ENCODE assay signal across 23 cellular contexts in the genomic region with DNA sequence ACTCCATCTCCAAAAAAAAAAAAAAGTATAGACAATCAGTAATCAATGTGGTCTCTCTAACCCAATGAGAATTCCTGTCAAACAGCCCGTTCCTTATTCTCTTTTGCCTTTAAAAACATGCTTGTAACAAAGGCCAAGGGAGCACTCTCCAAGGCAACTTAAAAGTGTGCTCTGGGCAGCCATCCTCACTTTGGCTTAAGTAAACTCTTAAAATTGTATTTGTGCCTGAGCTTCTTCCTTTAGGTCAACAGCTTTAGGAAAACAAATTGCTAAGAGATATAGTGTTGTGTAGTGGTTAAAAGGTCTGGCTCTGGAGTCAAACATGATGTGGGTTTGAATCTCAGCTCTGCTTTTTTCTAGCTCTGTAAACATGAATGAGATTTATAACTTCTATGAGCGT. TPM values are rescaled to one million over a fixed set of nuclear protein-coding genes. Genes with fewer than 3 reads are reported as not detected.
DNase-seq lines count a peak whose midpoint lies in the region; ATAC-seq and TF ChIP-seq lines count a peak whose summit lies in the region.
"Had no signal": no experiment of that assay in that cellular context is flagged by ENCODE, and none has a peak within 500 bp of the region (broad histone marks: within the 10 kb centered on the region; RNA-seq: fewer than 3 reads in every experiment).

No MANE protein-coding gene starts in this region.

- peaks cover 7% of the 10 kb centered on the region for H3K9me3 Mint-ChIP-seq in activated naive CD8-positive, alpha-beta T cell (ENCODE audit: low read depth)
- H3K9me3 Mint-ChIP-seq in activated naive CD8-positive, alpha-beta T cell treated with anti-CD3 and anti-CD28 coated beads, Interleukin-2, amount 50 U/mL, for 24 hours: no peaks in the 10 kb centered on the region
- H3K9me3 Mint-ChIP-seq in activated naive CD8-positive, alpha-beta T cell treated with anti-CD3 and anti-CD28 coated beads for 36 hours: peaks cover 11% of the 10 kb centered on the region
- H3K9me3 Mint-ChIP-seq in stimulated activated memory B cell treated with anti-CD40 and anti-IgM and Interleukin-4, amounts not matched to agents 10 μg/mL and 1 μg/mL and 100 μg/mL, for 72 hours: no peaks in the 10 kb centered on the region
- H3K9me3 Mint-ChIP-seq: activated B cell treated with CpG ODN at 0.5 μM for 24 hours; dendritic cell treated with granulocyte-macrophage colony-stimulating factor and Interleukin-4, amounts not matched to agents 40 ng/mL and 50 ng/mL, for 4 days had no signal

- TF ChIP-seq CTCF in LNCaP clone FGC (IDR thresholded peaks at IDR 0.05; ENCODE audit: control insufficient read depth, extremely low read depth, insufficient read depth): no peak

- no peak for DNase-seq in activated naive CD8-positive, alpha-beta T cell treated with anti-CD3 and anti-CD28 coated beads, Interleukin-2, amount 50 U/mL, for 24 hours
- DNase-seq in LNCaP clone FGC (ENCODE audit: low read depth) (peak; percentile 86), posterior vena cava (ENCODE audit: low spot score) (no peak), NCI-H2227 treated with DMSO at 0.1 percent for 48 hours (lab: John Stamatoyannopoulos, UW) (no peak), NCI-H1436 (lab: John Stamatoyannopoulos, UW) (no peak)
- DNase-seq in activated naive CD8-positive, alpha-beta T cell treated with anti-CD3 and anti-CD28 coated beads for 36 hours: no peak
- DNase-seq: activated B cell treated with CpG ODN at 0.5 μM for 24 hours; activated CD8-positive, alpha-beta memory T cell treated with anti-CD3 and anti-CD28 coated beads for 24 hours; caudate nucleus; KBM-7; left colon; MM.1S; NCI-H2081; NCI-H345; Peyer's patch; SHP77 treated with DMSO at 0.1 percent for 48 hours; upper lobe of left lung had no signal

- peak overlapping the region; percentile 56 for H3K27ac Mint-ChIP-seq in activated naive CD8-positive, alpha-beta T cell
- H3K27ac Mint-ChIP-seq in activated naive CD8-positive, alpha-beta T cell treated with anti-CD3 and anti-CD28 coated beads, Interleukin-2, amount 50 U/mL, for 24 hours: no peak overlapping the region
- peak overlapping the region; percentile 42 for H3K27ac Mint-ChIP-seq in activated naive CD8-positive, alpha-beta T cell treated with anti-CD3 and anti-CD28 coated beads for 36 hours
- peak overlapping the region; percentile 18 for H3K27ac Mint-ChIP-seq in stimulated activated memory B cell treated with anti-CD40 and anti-IgM and Interleukin-4, amounts not matched to agents 10 μg/mL and 1 μg/mL and 100 μg/mL, for 72 hours
- H3K27ac Mint-ChIP-seq: activated B cell treated with CpG ODN at 0.5 μM for 24 hours; dendritic cell treated with granulocyte-macrophage colony-stimulating factor and Interleukin-4, amounts not matched to agents 40 ng/mL and 50 ng/mL, for 4 days; progenitor cell of endocrine pancreas had no signal

- peaks cover 20% of the 10 kb centered on the region for H3K36me3 Mint-ChIP-seq in activated naive CD8-positive, alpha-beta T cell
- H3K36me3 Mint-ChIP-seq in activated naive CD8-positive, alpha-beta T cell treated with anti-CD3 and anti-CD28 coated beads, Interleukin-2, amount 50 U/mL, for 24 hours (ENCODE audit: low read depth): peaks cover 6% of the 10 kb centered on the region
- H3K36me3 Mint-ChIP-seq in activated naive CD8-positive, alpha-beta T cell treated with anti-CD3 and anti-CD28 coated beads for 36 hours: peaks cover 27% of the 10 kb centered on the region
- H3K36me3 Mint-ChIP-seq in stimulated activated memory B cell treated with anti-CD40 and anti-IgM and Interleukin-4, amounts not matched to agents 10 μg/mL and 1 μg/mL and 100 μg/mL, for 72 hours: peaks cover 16% of the 10 kb centered on the region

- intact Hi-C loops in posterior vena cava (cut with DNase I): no loop called here

- peaks cover 71% of the 10 kb centered on the region for H3K4me1 Mint-ChIP-seq in activated naive CD8-positive, alpha-beta T cell (ENCODE audit: low read depth)
- peaks cover 74% of the 10 kb centered on the region for H3K4me1 Mint-ChIP-seq in activated naive CD8-positive, alpha-beta T cell treated with anti-CD3 and anti-CD28 coated beads, Interleukin-2, amount 50 U/mL, for 24 hours
- peaks cover 63% of the 10 kb centered on the region for H3K4me1 Mint-ChIP-seq in activated naive CD8-positive, alpha-beta T cell treated with anti-CD3 and anti-CD28 coated beads for 36 hours
- H3K4me1 Mint-ChIP-seq in stimulated activated memory B cell treated with anti-CD40 and anti-IgM and Interleukin-4, amounts not matched to agents 10 μg/mL and 1 μg/mL and 100 μg/mL, for 72 hours: peaks cover 41% of the 10 kb centered on the region

- H3K4me3 ChIP-seq in LNCaP clone FGC (ENCODE audit: low read depth, low read length): no peak overlapping the region
- H3K4me3 ChIP-seq: BLaER1, HAP-1, Peyer's patch, upper lobe of left lung had no signal

- no peak for ATAC-seq in activated naive CD8-positive, alpha-beta T cell treated with anti-CD3 and anti-CD28 coated beads, Interleukin-2, amount 50 U/mL, for 24 hours
- ATAC-seq in stimulated activated memory B cell treated with anti-CD40 and anti-IgM and Interleukin-4, amounts not matched to agents 10 μg/mL and 1 μg/mL and 100 μg/mL, for 72 hours: no peak
- ATAC-seq: left colon had no signal

- no peaks in the 10 kb centered on the region for H3K27me3 Mint-ChIP-seq in activated naive CD8-positive, alpha-beta T cell
- H3K27me3 Mint-ChIP-seq in activated naive CD8-positive, alpha-beta T cell treated with anti-CD3 and anti-CD28 coated beads, Interleukin-2, amount 50 U/mL, for 24 hours: no peaks in the 10 kb centered on the region
- no peaks in the 10 kb centered on the region for H3K27me3 Mint-ChIP-seq in activated naive CD8-positive, alpha-beta T cell treated with anti-CD3 and anti-CD28 coated beads for 36 hours
- no peaks in the 10 kb centered on the region for H3K27me3 Mint-ChIP-seq in stimulated activated memory B cell treated with anti-CD40 and anti-IgM and Interleukin-4, amounts not matched to agents 10 μg/mL and 1 μg/mL and 100 μg/mL, for 72 hours
- H3K27me3 Mint-ChIP-seq: activated B cell treated with CpG ODN at 0.5 μM for 24 hours; dendritic cell treated with granulocyte-macrophage colony-stimulating factor and Interleukin-4, amounts not matched to agents 40 ng/mL and 50 ng/mL, for 4 days; progenitor cell of endocrine pancreas had no signal

- H3K4me3 Mint-ChIP-seq in activated naive CD8-positive, alpha-beta T cell: no peak overlapping the region
- H3K4me3 Mint-ChIP-seq in activated naive CD8-positive, alpha-beta T cell treated with anti-CD3 and anti-CD28 coated beads, Interleukin-2, amount 50 U/mL, for 24 hours: no peak overlapping the region
- H3K4me3 Mint-ChIP-seq in activated naive CD8-positive, alpha-beta T cell treated with anti-CD3 and anti-CD28 coated beads for 36 hours: no peak overlapping the region
- H3K4me3 Mint-ChIP-seq in stimulated activated memory B cell treated with anti-CD40 and anti-IgM and Interleukin-4, amounts not matched to agents 10 μg/mL and 1 μg/mL and 100 μg/mL, for 72 hours: no peak overlapping the region
- H3K4me3 Mint-ChIP-seq: activated B cell treated with CpG ODN at 0.5 μM for 24 hours; dendritic cell treated with granulocyte-macrophage colony-stimulating factor and Interleukin-4, amounts not matched to agents 40 ng/mL and 50 ng/mL, for 4 days had no signal

RNA-seq across cellular contexts. Expression of a gene that starts 13.9 kb away (rescaled TPM):
- 10 to 100 TPM; 32.1 to 33.1 TPM for total RNA-seq in activated naive CD8-positive, alpha-beta T cell treated with anti-CD3 and anti-CD28 coated beads for 36 hours
- 10 to 100 TPM; 30.5 to 34.0 TPM for total RNA-seq in posterior vena cava
